6 cellular contexts compared by ENCODE assay signal in genomic region chr1:67242016-67242415, GRCh38.
"Had no signal": no experiment of that assay in that cellular context is flagged by ENCODE, and none has a peak within 500 bp of the region (broad histone marks: within the 10 kb centered on the region; RNA-seq: fewer than 3 reads in every experiment).

No MANE protein-coding gene starts in this region.

- H3K4me3 Mint-ChIP-seq: HFFc6 had no signal

- H3K9me3 Mint-ChIP-seq: HFFc6 had no signal

- DNase-seq: GM23248, GOT3, H7, HFFc6, IMR-90 had no signal

- ATAC-seq: HCT116 had no signal

- H3K27ac Mint-ChIP-seq: HFFc6 had no signal
